In genomic region chr1:91768786-91769697, GRCh38 we compare ENCODE assay signal across 12 cellular contexts.
DNase-seq lines count a peak whose midpoint lies in the region; ATAC-seq, FAIRE-seq and TF ChIP-seq lines count a peak whose summit lies in the region.
"Had no signal": no experiment of that assay in that cellular context is flagged by ENCODE, and none has a peak within 500 bp of the region (broad histone marks: within the 10 kb centered on the region; RNA-seq: fewer than 3 reads in every experiment).

No MANE protein-coding gene starts in this region.

- BruUV-seq in mammary epithelial cell (replicated peaks; lab: Mats Ljungman, UMichigan) = no TSS peak

- peaks cover 51 to 64% of the 10 kb centered on the region in 2 donors for H3K4me1 Mint-ChIP-seq in natural killer cell treated with Interleukin-12 subunit alpha and Interleukin-12 subunit beta and Interleukin-15 and Interleukin-18, amount 100 ng/mL, for 72 hours (ENCODE audit: low read depth in 2 of 2)
- H3K4me1 Mint-ChIP-seq: B cell had no signal

- ATAC-seq in natural killer cell treated with Interleukin-12 subunit alpha and Interleukin-12 subunit beta and Interleukin-15 and Interleukin-18, amount 100 ng/mL, for 72 hours = peak; percentile 58 to 66
- no peak for ATAC-seq in HG02852 (IDR thresholded peaks at IDR 0.05; ENCODE audit: unreplicated experiment)
- ATAC-seq: mucosa of descending colon had no signal

- no peaks in the 10 kb centered on the region for H3K9me3 Mint-ChIP-seq in natural killer cell treated with Interleukin-12 subunit alpha and Interleukin-12 subunit beta and Interleukin-15 and Interleukin-18, amount 100 ng/mL, for 72 hours

- no peaks in the 10 kb centered on the region for H3K79me2 ChIP-seq in mammary epithelial cell (ENCODE audit: insufficient read depth, low read length)

- H3K9me3 ChIP-seq in BLaER1 (no peaks in the 10 kb centered on the region), mammary epithelial cell (replicated peaks; ENCODE audit: insufficient read depth, low read length) (no peaks in the 10 kb centered on the region)
- H3K9me3 ChIP-seq: mucosa of descending colon had no signal

- CTCF ChIA-PET in mammary epithelial cell (lab: Charles Lee; ENCODE audit: low non-redundant PET) = interaction anchor here (0.6 kb wide), 1 partner anchor 38 kb away, joined by 5 read pairs; no protein-coding TSS in a partner anchor

- no peak overlapping the region for H3K9ac ChIP-seq in BLaER1
- H3K9ac ChIP-seq in mammary epithelial cell (ENCODE audit: insufficient read depth, low read length) = no peak overlapping the region

- H3K4me1 ChIP-seq in BLaER1 = peaks cover 27% of the 10 kb centered on the region
- no peaks in the 10 kb centered on the region for H3K4me1 ChIP-seq in mammary epithelial cell (ENCODE audit: insufficient read depth, low read length)

- H4K20me1 ChIP-seq in BLaER1 (no peaks in the 10 kb centered on the region), mammary epithelial cell (ENCODE audit: insufficient read depth, low read length) (no peaks in the 10 kb centered on the region)

- intact Hi-C loops in mammary epithelial cell (cut with micrococcal nuclease) = no loop called here

- no peaks in the 10 kb centered on the region for H3K27me3 ChIP-seq in BLaER1
- peaks cover 4% of the 10 kb centered on the region for H3K27me3 ChIP-seq in mammary epithelial cell (ENCODE audit: insufficient read depth, low read length)

- peak overlapping the region; percentile 69 for H3K4me3 Mint-ChIP-seq in natural killer cell treated with Interleukin-12 subunit alpha and Interleukin-12 subunit beta and Interleukin-15 and Interleukin-18, amount 100 ng/mL, for 72 hours
- H3K4me3 Mint-ChIP-seq: B cell had no signal

- peak overlapping the region; percentile 82 to 88 for H3K27ac Mint-ChIP-seq in natural killer cell treated with Interleukin-12 subunit alpha and Interleukin-12 subunit beta and Interleukin-15 and Interleukin-18, amount 100 ng/mL, for 72 hours
- H3K27ac Mint-ChIP-seq: B cell had no signal

- H3K4me3 ChIP-seq in BLaER1 = no peak overlapping the region
- no peak overlapping the region for H3K4me3 ChIP-seq in mammary epithelial cell (replicated peaks in 1 of 3; ENCODE audit: insufficient read depth in 1 of 3, low read depth in 2 of 3, low read length in 3 of 3)
- H3K4me3 ChIP-seq: mucosa of descending colon had no signal

- H3K4me2 ChIP-seq in BLaER1 (peak overlapping the region; percentile 77), mammary epithelial cell (ENCODE audit: insufficient read depth, low read depth, low read length) (no peak overlapping the region)

- dilution Hi-C loops in mammary epithelial cell (cut with HindIII; ENCODE audit: low sequenced_read_pairs) = no loop called here

- peak; percentile 24 for DNase-seq in HTR-8/SVneo (ENCODE audit: insufficient read length, low spot score)
- peak; percentile 14 for DNase-seq in mammary epithelial cell
- DNase-seq in natural killer cell treated with Interleukin-12 subunit alpha and Interleukin-12 subunit beta and Interleukin-15 and Interleukin-18, amount 100 ng/mL, for 72 hours (ENCODE audit: low spot score) = no peak
- no peak for DNase-seq in NCI-H69 (lab: John Stamatoyannopoulos, UW)
- DNase-seq in NCI-H82 treated with DMSO at 0.1 percent for 48 hours (lab: John Stamatoyannopoulos, UW; ENCODE audit: unreplicated experiment) = no peak
- no peak for DNase-seq in Ammon's horn (ENCODE audit: low spot score)
- DNase-seq: mucosa of descending colon, NCI-H2171 treated with DMSO at 0.1 percent for 48 hours had no signal

- in situ Hi-C loops in mammary epithelial cell (cut with MboI; ENCODE audit: low sequenced_read_pairs in 2 of 2) = no loop called here

- H3K36me3 ChIP-seq in BLaER1 = peaks cover 6% of the 10 kb centered on the region; the same call in 1 of the 2 replicates
- H3K36me3 ChIP-seq in mammary epithelial cell (ENCODE audit: insufficient read depth, low read length) = no peaks in the 10 kb centered on the region

- H3K36me3 Mint-ChIP-seq in natural killer cell treated with Interleukin-12 subunit alpha and Interleukin-12 subunit beta and Interleukin-15 and Interleukin-18, amount 100 ng/mL, for 72 hours = peaks cover 30% of the 10 kb centered on the region

- no peaks in the 10 kb centered on the region for H3K27me3 Mint-ChIP-seq in natural killer cell treated with Interleukin-12 subunit alpha and Interleukin-12 subunit beta and Interleukin-15 and Interleukin-18, amount 100 ng/mL, for 72 hours
- H3K27me3 Mint-ChIP-seq: B cell had no signal

- 74% methylated on average over 8 of the region's 8 CpGs for WGBS in mammary epithelial cell (ENCODE audit: low coverage, missing lambda C conversion rate)

- FAIRE-seq in HTR-8/SVneo (lab: Jason Lieb, UNC) = no peak
- FAIRE-seq: endothelial cell of umbilical vein had no signal

- no peak for TF ChIP-seq CTCF in mammary epithelial cell (conservative IDR thresholded peaks at IDR 0.05 in 1 of 2, IDR thresholded peaks at IDR 0.05 in 1 of 2; ENCODE audit: extremely low read depth in 1 of 2, insufficient read depth in 1 of 2, low read depth in 1 of 2, low read length in 2 of 2)

- H2AFZ ChIP-seq in mammary epithelial cell (ENCODE audit: low read depth, low read length) = no peak overlapping the region

- H3K27ac ChIP-seq in BLaER1 (peak overlapping the region; percentile 43; the same call in 1 of the 2 replicates), mammary epithelial cell (ENCODE audit: insufficient read depth, low read depth, low read length) (no peak overlapping the region)

Comparison
In these comparisons a context has a peak if more than half of its experiments do, and no peak if none do; other contexts are left out.
1. DNase-seq: peak in HTR-8/SVneo (single experiment) and mammary epithelial cell (single experiment); none in natural killer cell treated with Interleukin-12 subunit alpha and Interleukin-12 subunit beta and Interleukin-15 and Interleukin-18, amount 100 ng/mL, for 72 hours (single experiment), NCI-H69 (single experiment), NCI-H82 treated with DMSO at 0.1 percent for 48 hours (single experiment) and Ammon's horn (single experiment).